In the genomic region with DNA sequence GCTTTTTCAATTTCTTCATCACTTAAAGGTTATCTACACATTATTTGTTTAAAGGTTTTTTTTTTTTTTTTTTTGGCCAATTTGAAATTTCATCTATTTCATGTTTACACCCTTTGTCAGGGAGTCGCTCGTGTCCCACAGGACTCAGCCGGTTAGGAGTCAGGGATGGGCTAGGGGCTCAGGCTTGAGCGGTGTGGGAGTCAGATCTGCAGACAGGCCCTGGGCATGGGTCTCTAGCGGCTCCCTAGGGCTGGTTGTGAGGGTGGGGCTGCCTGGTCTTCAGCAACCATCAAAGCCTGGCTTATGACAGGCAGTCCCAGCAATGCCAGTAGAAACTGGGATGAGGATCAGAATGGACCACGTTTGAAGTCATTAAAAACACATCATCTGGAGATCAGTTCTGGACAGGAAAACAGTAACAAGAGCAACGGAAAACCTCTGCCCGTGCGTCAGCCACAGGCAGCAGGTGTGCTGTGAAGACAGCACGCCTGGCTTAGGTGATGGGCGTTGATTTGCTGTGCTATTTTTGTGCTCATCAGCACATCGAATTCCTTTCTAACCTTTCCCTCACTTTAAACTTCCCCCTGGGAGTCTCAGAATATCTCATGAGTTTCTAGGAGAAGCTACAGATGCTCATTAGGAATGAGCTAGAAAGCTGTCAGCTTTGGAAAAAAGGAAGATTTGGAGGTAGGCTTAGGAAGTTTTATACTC, we compare ENCODE assay signal across 20 cellular contexts.
DNase-seq lines count a peak whose midpoint lies in the region; ATAC-seq and TF ChIP-seq lines count a peak whose summit lies in the region.
"Had no signal": no experiment of that assay in that cellular context is flagged by ENCODE, and none has a peak within 500 bp of the region (broad histone marks: within the 10 kb centered on the region; RNA-seq: fewer than 3 reads in every experiment).

No MANE protein-coding gene starts in this region.

- H3K79me2 ChIP-seq in H9 (ENCODE audit: insufficient read depth, low read length) = no peaks in the 10 kb centered on the region

- peaks cover 8 to 10% of the 10 kb centered on the region in 2 experiments for H3K4me1 Mint-ChIP-seq in H9
- peaks cover 7 to 14% of the 10 kb centered on the region in 2 donors for H3K4me1 Mint-ChIP-seq in effector memory CD8-positive, alpha-beta T cell (ENCODE audit: low read depth in 2 of 2)

- H3K27ac ChIP-seq in BLaER1 (peak overlapping the region; percentile 53), H9 (ENCODE audit: insufficient read length, low read depth, low read length) (no peak overlapping the region), neuronal stem cell (replicated peaks; ENCODE audit: low read length) (no peak overlapping the region)
- H3K27ac ChIP-seq: A549, C4-2B had no signal

- H3K23ac ChIP-seq in H9 (ENCODE audit: insufficient read length, low read depth, low read length) = no peak overlapping the region
- peak overlapping the region; percentile 52 for H3K23ac ChIP-seq in neuronal stem cell (ENCODE audit: low read depth, low read length, poor library complexity)

- H3K27me3 ChIP-seq in BLaER1 = no peaks in the 10 kb centered on the region
- H3K27me3 ChIP-seq in H9 (ENCODE audit: insufficient read depth, low read length) = no peaks in the 10 kb centered on the region
- no peaks in the 10 kb centered on the region for H3K27me3 ChIP-seq in neuronal stem cell (ENCODE audit: control insufficient read depth in 3 of 3, insufficient read depth in 3 of 3, low read depth in 1 of 3, low read length in 3 of 3)

- no peak overlapping the region for H3K18ac ChIP-seq in H9 (ENCODE audit: insufficient read length, low read depth, low read length)
- no peak overlapping the region for H3K18ac ChIP-seq in neuronal stem cell (ENCODE audit: low read length)

- H3K4me1 ChIP-seq in BLaER1 (peaks cover 82% of the 10 kb centered on the region), H9 (ENCODE audit: insufficient read depth, low read length) (no peaks in the 10 kb centered on the region), neuronal stem cell (ENCODE audit: control insufficient read depth in 2 of 2, insufficient read depth in 1 of 2, low read depth in 1 of 2, low read length in 2 of 2) (no peaks in the 10 kb centered on the region)
- H3K4me1 ChIP-seq: A549 had no signal

- H2BK20ac ChIP-seq in H9 (ENCODE audit: low read depth, low read length, poor library complexity, severe bottlenecking) = no peak overlapping the region

- H3K9me3 ChIP-seq in BLaER1 = no peaks in the 10 kb centered on the region
- H3K9me3 ChIP-seq in H9 (ENCODE audit: control insufficient read depth, low read depth, low read length) = no peaks in the 10 kb centered on the region
- H3K9me3 ChIP-seq in neuronal stem cell (replicated peaks in 1 of 2; ENCODE audit: control insufficient read depth in 2 of 2, insufficient read depth in 1 of 2, low read depth in 1 of 2, low read length in 2 of 2) = no peaks in the 10 kb centered on the region
- H3K9me3 ChIP-seq: A549 had no signal

- H3K14ac ChIP-seq in H9 (ENCODE audit: insufficient read depth, low read length) (no peak overlapping the region), neuronal stem cell (ENCODE audit: low read length) (no peak overlapping the region)

- no peak overlapping the region for H3K4me3 Mint-ChIP-seq in H9
- H3K4me3 Mint-ChIP-seq in effector memory CD8-positive, alpha-beta T cell = no peak overlapping the region
- H3K4me3 Mint-ChIP-seq: GM23338 had no signal

- H3K36me3 ChIP-seq in BLaER1 (no peaks in the 10 kb centered on the region), neuronal stem cell (replicated peaks in 1 of 2; ENCODE audit: control insufficient read depth in 2 of 2, insufficient read depth in 2 of 2, low read length in 2 of 2) (peaks cover 6 to 35% of the 10 kb centered on the region in 2 donors)

- H3K36me3 Mint-ChIP-seq in H9 (ENCODE audit: insufficient read depth in 1 of 3, low read depth in 3 of 3) = peaks cover under 1 to 7% (median 5%) of the 10 kb centered on the region in 3 experiments; a peak in 4 of 7 replicates
- no peaks in the 10 kb centered on the region for H3K36me3 Mint-ChIP-seq in effector memory CD8-positive, alpha-beta T cell (ENCODE audit: insufficient read depth)

- H3K56ac ChIP-seq in H9 (ENCODE audit: insufficient read length, low read depth, low read length) = no peak overlapping the region

- H3K27ac Mint-ChIP-seq in H9 = no peak overlapping the region
- peak overlapping the region; percentile 35 to 71 for H3K27ac Mint-ChIP-seq in effector memory CD8-positive, alpha-beta T cell
- H3K27ac Mint-ChIP-seq: GM23338 had no signal

- peak overlapping the region; percentile 27; the same call in 1 of the 2 replicates for H3K9ac ChIP-seq in BLaER1
- no peak overlapping the region for H3K9ac ChIP-seq in H9 (ENCODE audit: extremely low read depth, insufficient read length, low read length)
- no peak overlapping the region for H3K9ac ChIP-seq in neuronal stem cell (ENCODE audit: low read depth, low read length, poor library complexity)

- H2BK12ac ChIP-seq in H9 (ENCODE audit: insufficient read length, low read depth, low read length) = no peak overlapping the region
- H2BK12ac ChIP-seq in neuronal stem cell (ENCODE audit: low read length) = no peak overlapping the region

- H4K8ac ChIP-seq in H9 (replicated peaks; ENCODE audit: insufficient read length, low read depth, low read length) = no peak overlapping the region
- H4K8ac ChIP-seq in neuronal stem cell (ENCODE audit: low read depth, low read length) = no peak overlapping the region

- H3K4me3 ChIP-seq in BLaER1 = no peak overlapping the region; the same call in 1 of the 2 replicates
- H3K4me3 ChIP-seq in neuronal stem cell (ENCODE audit: low read length in 2 of 2) = no peak overlapping the region
- H3K4me3 ChIP-seq: A549, GM23338 had no signal

- H2BK5ac ChIP-seq in H9 (ENCODE audit: insufficient read length, low read length) (no peak overlapping the region), neuronal stem cell (ENCODE audit: low read length) (no peak overlapping the region)

- H2AFZ ChIP-seq in H9 (ENCODE audit: low read length) (no peak overlapping the region), neuronal stem cell (ENCODE audit: low read length) (no peak overlapping the region)
- H2AFZ ChIP-seq: GM23338 had no signal

- H3K4ac ChIP-seq in H9 (ENCODE audit: low read depth, low read length) (no peak overlapping the region), neuronal stem cell (ENCODE audit: low read length) (no peak overlapping the region)

- no peaks in the 10 kb centered on the region; the same call in none of the 2 replicates for H3K27me3 Mint-ChIP-seq in H9 (ENCODE audit: low read depth)
- H3K27me3 Mint-ChIP-seq in effector memory CD8-positive, alpha-beta T cell = peaks cover 13 to 23% of the 10 kb centered on the region in 2 donors

- H3K23me2 ChIP-seq in H9 (ENCODE audit: insufficient read length, low read depth, low read length, poor library complexity, severe bottlenecking) = no peaks in the 10 kb centered on the region

- TF ChIP-seq CTCF in H9 (conservative IDR thresholded peaks at IDR 0.05) = no peak

- H2AK5ac ChIP-seq in H9 (ENCODE audit: insufficient read length, low read length) = no peak overlapping the region
- H2AK5ac ChIP-seq in neuronal stem cell (ENCODE audit: low read depth, low read length) = no peak overlapping the region

- H3K4me2 ChIP-seq in BLaER1 (peak overlapping the region; percentile 84), H9 (ENCODE audit: insufficient read depth, insufficient read length, low read length) (no peak overlapping the region), neuronal stem cell (ENCODE audit: insufficient read depth, low read length, poor library complexity, severe bottlenecking) (no peak overlapping the region)
- H3K4me2 ChIP-seq: A549, GM23338 had no signal

- H2BK15ac ChIP-seq in H9 (ENCODE audit: low read depth, low read length) (no peak overlapping the region), neuronal stem cell (ENCODE audit: low read length) (no peak overlapping the region)

- WGBS in H9 (ENCODE audit: extremely low coverage, insufficient read length, low lambda C conversion rate) = no CpG with 5 or more reads among the region's 12 CpGs
- no CpG with 5 or more reads among the region's 12 CpGs for WGBS in neuronal stem cell (ENCODE audit: extremely low coverage in 2 of 2, insufficient read length in 2 of 2, insufficient replicate concordance in 1 of 2), 2 donors

- H3K9me3 Mint-ChIP-seq in H9 = no peaks in the 10 kb centered on the region
- no peaks in the 10 kb centered on the region for H3K9me3 Mint-ChIP-seq in effector memory CD8-positive, alpha-beta T cell
- H3K9me3 Mint-ChIP-seq: GM23338 had no signal

- H4K20me1 ChIP-seq in BLaER1 = no peaks in the 10 kb centered on the region
- no peaks in the 10 kb centered on the region for H4K20me1 ChIP-seq in H9 (ENCODE audit: control insufficient read depth, insufficient read depth, insufficient read length)

- peak; percentile 2 for DNase-seq in H9
- DNase-seq in effector memory CD8-positive, alpha-beta T cell = no peak
- no peak for DNase-seq in neuronal stem cell (ENCODE audit: low spot score)
- no peak for DNase-seq in A172 (ENCODE audit: low spot score)
- DNase-seq: DMS 273 treated with DMSO at 0.1 percent for 48 hours, GDM1, KBM-7, NCI-H1105, NCI-H1694, NCI-H2227 treated with DMSO at 0.1 percent for 48 hours, NCI-H510A treated with DMSO at 0.1 percent for 48 hours, NCI-H774 had no signal

- H3T11ph ChIP-seq in H9 (ENCODE audit: low read length) = no peak overlapping the region

- H3K79me1 ChIP-seq in H9 (ENCODE audit: insufficient read depth, low read depth, low read length, poor library complexity, severe bottlenecking) = no peaks in the 10 kb centered on the region
- no peaks in the 10 kb centered on the region for H3K79me1 ChIP-seq in neuronal stem cell (ENCODE audit: low read depth, low read length)

- H2BK120ac ChIP-seq in H9 (ENCODE audit: low read depth, low read length, poor library complexity, severe bottlenecking) (no peak overlapping the region), neuronal stem cell (ENCODE audit: low read depth, low read length) (no peak overlapping the region)

- H4K91ac ChIP-seq in H9 (ENCODE audit: insufficient read length, low read depth, low read length) (no peak overlapping the region), neuronal stem cell (ENCODE audit: low read depth, low read length, poor library complexity) (no peak overlapping the region)

- ATAC-seq in effector memory CD8-positive, alpha-beta T cell (replicated peaks) = peak; percentile 42
- ATAC-seq in HG03354 (IDR thresholded peaks at IDR 0.05; ENCODE audit: poor library complexity, severe bottlenecking, unreplicated experiment) (no peak), GM18867 (IDR thresholded peaks at IDR 0.05; ENCODE audit: unreplicated experiment) (no peak), GM19467 (IDR thresholded peaks at IDR 0.05; ENCODE audit: unreplicated experiment) (no peak)
- ATAC-seq: GM23338, HCT116 had no signal

- no peak overlapping the region for H4K5ac ChIP-seq in H9 (ENCODE audit: insufficient read length, low read depth, low read length)

Comparison
In these comparisons a context has a peak if more than half of its experiments do, and no peak if none do; other contexts are left out.
1. H3K27ac Mint-ChIP-seq: peak in effector memory CD8-positive, alpha-beta T cell (2 of 2); none in H9 (0 of 3).